Comparison of ENCODE assay signal across 23 cellular contexts in genomic region chr5:124515494-124516222, GRCh38.
DNase-seq lines count a peak whose midpoint lies in the region; ATAC-seq and TF ChIP-seq lines count a peak whose summit lies in the region.
"Had no signal": no experiment of that assay in that cellular context is flagged by ENCODE, and none has a peak within 500 bp of the region (broad histone marks: within the 10 kb centered on the region; RNA-seq: fewer than 3 reads in every experiment).

No MANE protein-coding gene starts in this region.

- H3K27me3 Mint-ChIP-seq in chondrocyte (ENCODE audit: low read depth): peaks cover 8% of the 10 kb centered on the region
- no peaks in the 10 kb centered on the region; the same call in 1 of the 2 replicates for H3K27me3 Mint-ChIP-seq in H9 (ENCODE audit: low read depth)
- H3K27me3 Mint-ChIP-seq: CD8-positive, alpha-beta memory T cell had no signal

- no peak overlapping the region for H4K5ac ChIP-seq in H9 (ENCODE audit: insufficient read length, low read depth, low read length)

- H3K4me1 ChIP-seq in left lung: peaks cover 0 to 4% of the 10 kb centered on the region in 2 donors
- no peaks in the 10 kb centered on the region for H3K4me1 ChIP-seq in H9 (ENCODE audit: insufficient read depth, low read length)
- H3K4me1 ChIP-seq in PC-9 (replicated peaks; ENCODE audit: insufficient read depth): no peaks in the 10 kb centered on the region
- H3K4me1 ChIP-seq: Peyer's patch, SJCRH30 had no signal

- no peaks in the 10 kb centered on the region for H3K79me2 ChIP-seq in H9 (ENCODE audit: insufficient read depth, low read length)
- no peaks in the 10 kb centered on the region for H3K79me2 ChIP-seq in PC-9 (ENCODE audit: low read depth)

- no peak overlapping the region for H3T11ph ChIP-seq in H9 (ENCODE audit: low read length)

- H4K91ac ChIP-seq in H9 (ENCODE audit: insufficient read length, low read depth, low read length): no peak overlapping the region

- H2AK5ac ChIP-seq in H9 (ENCODE audit: insufficient read length, low read length): no peak overlapping the region

- no peak overlapping the region for H2BK5ac ChIP-seq in H9 (ENCODE audit: insufficient read length, low read length)

- no peak overlapping the region for H3K4me2 ChIP-seq in H9 (ENCODE audit: insufficient read depth, insufficient read length, low read length)
- no peak overlapping the region for H3K4me2 ChIP-seq in PC-9

- H3K14ac ChIP-seq in H9 (ENCODE audit: insufficient read depth, low read length): no peak overlapping the region

- no peak overlapping the region for H2BK20ac ChIP-seq in H9 (ENCODE audit: low read depth, low read length, poor library complexity, severe bottlenecking)

- no peaks in the 10 kb centered on the region for H3K79me1 ChIP-seq in H9 (ENCODE audit: insufficient read depth, low read depth, low read length, poor library complexity, severe bottlenecking)

- WGBS in H9 (ENCODE audit: extremely low coverage, insufficient read length, low lambda C conversion rate): no CpG with 5 or more reads among the region's 3 CpGs

- peak; percentile 45 for ATAC-seq in left lung
- ATAC-seq: GM12878, K562 had no signal

- H3K23me2 ChIP-seq in H9 (ENCODE audit: insufficient read length, low read depth, low read length, poor library complexity, severe bottlenecking): no peaks in the 10 kb centered on the region

- no peak overlapping the region for H2BK120ac ChIP-seq in H9 (ENCODE audit: low read depth, low read length, poor library complexity, severe bottlenecking)

- no peak overlapping the region for H2BK15ac ChIP-seq in H9 (ENCODE audit: low read depth, low read length)

- intact Hi-C loops in left lung (cut with DNase I): no loop called here
- intact Hi-C loops in PC-9 (cut with micrococcal nuclease; ENCODE audit: unreplicated experiment): no loop called here

- H3K27me3 ChIP-seq in left lung (no peaks in the 10 kb centered on the region), H9 (ENCODE audit: insufficient read depth, low read length) (no peaks in the 10 kb centered on the region), PC-9 (ENCODE audit: insufficient read depth, low read depth) (no peaks in the 10 kb centered on the region)
- H3K27me3 ChIP-seq: Peyer's patch, SJCRH30 had no signal

- H3K27ac ChIP-seq in left lung (no peak overlapping the region), H9 (ENCODE audit: insufficient read length, low read depth, low read length) (no peak overlapping the region), PC-9 (no peak overlapping the region)
- H3K27ac ChIP-seq: C4-2B, Peyer's patch, SJCRH30 had no signal

- H3K27ac Mint-ChIP-seq in chondrocyte (ENCODE audit: unreplicated experiment): peak overlapping the region; percentile 9
- no peak overlapping the region for H3K27ac Mint-ChIP-seq in H9
- H3K27ac Mint-ChIP-seq: CD8-positive, alpha-beta memory T cell; HFFc6 had no signal

- CTCF ChIA-PET in PC-9 (lab: Charles Lee): no interaction called here

- no peak overlapping the region for H3K9ac ChIP-seq in H9 (ENCODE audit: extremely low read depth, insufficient read length, low read length)

- POLR2A ChIA-PET in PC-9 (lab: Charles Lee; ENCODE audit: unreplicated experiment): no interaction called here

- H3K4me1 Mint-ChIP-seq in chondrocyte (ENCODE audit: low read depth) (peaks cover 42% of the 10 kb centered on the region), H9 (peaks cover 13 to 15% of the 10 kb centered on the region in 2 experiments)
- H3K4me1 Mint-ChIP-seq: CD8-positive, alpha-beta memory T cell had no signal

- no peak overlapping the region for H3K4me3 Mint-ChIP-seq in chondrocyte (ENCODE audit: unreplicated experiment)
- no peak overlapping the region for H3K4me3 Mint-ChIP-seq in H9
- H3K4me3 Mint-ChIP-seq: CD8-positive, alpha-beta memory T cell; HFFc6 had no signal

- DNase-seq in NCI-H748 (lab: John Stamatoyannopoulos, UW; ENCODE audit: unreplicated experiment) (peak; percentile 45), NCI-H748 treated with DMSO at 0.1 percent for 48 hours (lab: John Stamatoyannopoulos, UW) (no peak), DMS53 treated with DMSO at 0.1 percent for 48 hours (lab: John Stamatoyannopoulos, UW; ENCODE audit: unreplicated experiment) (peak; percentile 59), chondrocyte (ENCODE audit: low spot score) (no peak), left lung (no peak), H9 (no peak), mesenteric fat pad (ENCODE audit: low spot score) (no peak), PC-9 (no peak)
- DNase-seq: Calu3; CD8-positive, alpha-beta memory T cell; DND-41; H7; HFFc6; MM.1S; NCI-H1417 treated with DMSO at 0.1 percent for 48 hours; NCI-H1930; NCI-H2227 treated with DMSO at 0.1 percent for 48 hours; NK-92 treated with Interleukin-12 subunit alpha and Interleukin-12 subunit beta, amount 100 ng/mL, for 24 hours; Peyer's patch; SJCRH30 had no signal

- no peaks in the 10 kb centered on the region for H3K9me3 Mint-ChIP-seq in chondrocyte (ENCODE audit: low read depth)
- 0 out of 5 replicates have a peak, but pooled peaks cover 0 to under 1% of the 10 kb centered on the region in 2 experiments for H3K9me3 Mint-ChIP-seq in H9
- H3K9me3 Mint-ChIP-seq: HFFc6 had no signal

- H3K9me2 ChIP-seq in PC-9 (ENCODE audit: insufficient read depth): no peaks in the 10 kb centered on the region

- H4K8ac ChIP-seq in H9 (replicated peaks; ENCODE audit: insufficient read length, low read depth, low read length): no peak overlapping the region

- H3K36me3 Mint-ChIP-seq in chondrocyte (ENCODE audit: low read depth) (no peaks in the 10 kb centered on the region), H9 (ENCODE audit: insufficient read depth in 1 of 3, low read depth in 3 of 3) (peaks cover 0 to 1% (median 0%) of the 10 kb centered on the region in 3 experiments; a peak in 1 of 7 replicates)
- H3K36me3 Mint-ChIP-seq: CD8-positive, alpha-beta memory T cell had no signal

- BruUV-seq in PC-9 (replicated peaks; lab: Mats Ljungman, UMichigan): no TSS peak

- H3F3A ChIP-seq in PC-9 (ENCODE audit: insufficient read depth, low read depth): no peaks in the 10 kb centered on the region

- H3K56ac ChIP-seq in H9 (ENCODE audit: insufficient read length, low read depth, low read length): no peak overlapping the region

- TF ChIP-seq CTCF in chondrocyte (IDR thresholded peaks at IDR 0.05): no peak
- TF ChIP-seq CTCF in left lung (IDR thresholded peaks at IDR 0.05): no peak
- TF ChIP-seq CTCF in H9 (conservative IDR thresholded peaks at IDR 0.05): no peak
- TF ChIP-seq CTCF in PC-9 (conservative IDR thresholded peaks at IDR 0.05): no peak

- no peak overlapping the region for H2AFZ ChIP-seq in H9 (ENCODE audit: low read length)
- H2AFZ ChIP-seq in PC-9: no peak overlapping the region

- H3K18ac ChIP-seq in H9 (ENCODE audit: insufficient read length, low read depth, low read length): no peak overlapping the region

- no peaks in the 10 kb centered on the region for H3K9me3 ChIP-seq in left lung
- no peaks in the 10 kb centered on the region for H3K9me3 ChIP-seq in H9 (ENCODE audit: control insufficient read depth, low read depth, low read length)
- H3K9me3 ChIP-seq in PC-9 (ENCODE audit: insufficient read depth, low read depth): no peaks in the 10 kb centered on the region
- H3K9me3 ChIP-seq: Peyer's patch, SJCRH30 had no signal

- no peaks in the 10 kb centered on the region for H3K36me3 ChIP-seq in left lung
- no peaks in the 10 kb centered on the region for H3K36me3 ChIP-seq in PC-9 (ENCODE audit: low read depth)
- H3K36me3 ChIP-seq: Peyer's patch, SJCRH30 had no signal

- no peak overlapping the region for H2BK12ac ChIP-seq in H9 (ENCODE audit: insufficient read length, low read depth, low read length)

- H3K23ac ChIP-seq in H9 (ENCODE audit: insufficient read length, low read depth, low read length): no peak overlapping the region

- H3K4me3 ChIP-seq in left lung (no peak overlapping the region), PC-9 (no peak overlapping the region)
- H3K4me3 ChIP-seq: GM12878, K562, Peyer's patch, SJCRH30 had no signal

- no peaks in the 10 kb centered on the region for H4K20me1 ChIP-seq in H9 (ENCODE audit: control insufficient read depth, insufficient read depth, insufficient read length)
- no peaks in the 10 kb centered on the region for H4K20me1 ChIP-seq in PC-9 (ENCODE audit: insufficient read depth)

- no peak overlapping the region for H3K4ac ChIP-seq in H9 (ENCODE audit: low read depth, low read length)

Comparison
In these comparisons a context has a peak if more than half of its experiments do, and no peak if none do; other contexts are left out.
1. DNase-seq: peak in NCI-H748 (single experiment) and DMS53 treated with DMSO at 0.1 percent for 48 hours (single experiment); none in NCI-H748 treated with DMSO at 0.1 percent for 48 hours (single experiment), chondrocyte (single experiment), left lung (0 of 2), H9 (single experiment), mesenteric fat pad (single experiment) and PC-9 (0 of 2).